8 cellular contexts compared by ENCODE assay signal in the genomic region with DNA sequence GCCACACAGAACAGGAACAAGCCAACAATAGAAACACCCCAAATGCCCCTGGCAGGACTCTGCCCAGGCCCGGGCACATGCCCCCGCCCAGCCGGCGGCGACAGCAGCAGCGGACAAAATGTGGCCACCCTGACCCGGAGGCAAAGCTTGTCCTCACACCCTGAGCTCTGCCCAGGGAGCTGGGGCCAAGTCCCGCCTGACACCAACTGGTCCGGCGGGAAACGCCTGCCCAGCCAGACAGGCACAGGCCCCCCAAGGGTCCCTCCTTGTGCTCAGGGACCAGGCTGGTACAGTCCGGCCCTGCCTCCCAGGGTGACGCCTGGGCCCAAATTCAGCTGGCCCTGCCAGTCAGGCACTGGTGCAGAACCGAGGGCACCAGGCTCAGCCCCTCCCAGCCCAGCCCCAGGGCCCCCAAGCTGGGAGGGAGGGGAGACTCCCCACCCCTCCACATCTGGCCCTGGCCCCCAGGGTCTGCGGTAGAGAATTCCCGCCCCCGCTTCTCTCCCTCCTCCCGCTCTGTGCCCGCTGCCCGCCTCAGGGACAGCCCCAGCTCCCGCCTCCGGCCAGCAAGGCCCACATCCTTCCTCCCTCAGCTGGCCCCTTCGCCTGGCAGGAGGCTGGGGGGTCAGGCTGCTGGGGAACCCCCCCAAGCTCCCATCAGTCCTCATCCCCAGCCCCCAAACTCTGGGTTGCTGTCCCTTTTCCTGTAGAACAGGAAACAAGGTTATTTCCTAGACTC. TPM values are rescaled to one million over a fixed set of nuclear protein-coding genes. Genes with fewer than 3 reads are reported as not detected.
DNase-seq lines count a peak whose midpoint lies in the region; ATAC-seq and TF ChIP-seq lines count a peak whose summit lies in the region.

No MANE protein-coding gene starts in this region.

- 33% methylated on average over 8 of the region's 23 CpGs; no CpG with 5 or more reads in 1 of the 2 donors for WGBS in transverse colon (ENCODE audit: low coverage in 1 of 2), 2 donors

- H3K4me1 ChIP-seq in transverse colon: peaks cover 35 to 69% (median 56%) of the 10 kb centered on the region in 4 donors

- H3K27ac ChIP-seq in transverse colon: peak overlapping the region; percentile 87 to 97 (median 96)

- DNase-seq in ELR (ENCODE audit: low read depth) (peak; percentile 49), NCI-H69 (lab: John Stamatoyannopoulos, UW) (peak; percentile 71), ecto neural progenitor cell (ENCODE audit: low spot score) (peak; percentile 66), memory B cell (ENCODE audit: low spot score in 2 of 2) (no peak), transverse colon (peak; percentile 53), NCI-H1105 treated with DMSO at 0.1 percent for 48 hours (lab: John Stamatoyannopoulos, UW) (no peak)

- H3K27me3 ChIP-seq in transverse colon: no peaks in the 10 kb centered on the region

- peaks cover 39% of the 10 kb centered on the region for H3K4me1 Mint-ChIP-seq in memory B cell

- no peaks in the 10 kb centered on the region for H3K9me3 Mint-ChIP-seq in memory B cell

- peak overlapping the region; percentile 75 to 96 (median 90) for H3K4me3 ChIP-seq in transverse colon

- H3K4me3 Mint-ChIP-seq in memory B cell: peak overlapping the region; percentile 80

- no peak for TF ChIP-seq EP300 in transverse colon (IDR thresholded peaks at IDR 0.05; ENCODE audit: low read depth)

- H3K9me3 ChIP-seq in transverse colon: no peaks in the 10 kb centered on the region

- H3K36me3 Mint-ChIP-seq in memory B cell: peaks cover 2% of the 10 kb centered on the region

- intact Hi-C loops in transverse colon (cut with DNase I; ENCODE audit: low total_unique reads): loop anchor here (2.0 to 10.0 kb wide), 2 partner anchors 43 to 277 kb away; partner anchors contain the start of gene TMEM222

- ATAC-seq in memory B cell (ENCODE audit: low read depth): no peak
- ATAC-seq in HG02759 (IDR thresholded peaks at IDR 0.05; ENCODE audit: unreplicated experiment): no peak
- no peak for ATAC-seq in HG03565 (IDR thresholded peaks at IDR 0.05; ENCODE audit: unreplicated experiment)

- TF ChIP-seq CTCF in transverse colon (IDR thresholded peaks at IDR 0.05): peak in 1 of 5 experiments; percentile 22

- no peak for TF ChIP-seq POLR2A in transverse colon (IDR thresholded peaks at IDR 0.05)

- in situ Hi-C loops in transverse colon (cut with MboI; ENCODE audit: low pct_ligation_motif_present in 1 of 4, low pct_unique_long_range_greater_than_20kb in 1 of 4, low sequenced_read_pairs in 3 of 4): loop anchor here (10.0 kb wide), 4 partner anchors 47 to 207 kb away; partner anchors contain the start of gene GPR3 (in 1 of the 4)

- no peaks in the 10 kb centered on the region for H3K27me3 Mint-ChIP-seq in memory B cell

- peak overlapping the region; percentile 63 for H3K27ac Mint-ChIP-seq in memory B cell

- H3K36me3 ChIP-seq in transverse colon: no peaks in the 10 kb centered on the region

RNA-seq across cellular contexts. Expression of gene AHDC1, which starts 2.0 kb away (rescaled TPM):
- total RNA-seq in transverse colon: 10 to 100 TPM; 11.7 to 34.4 (median 21.3) TPM

RNA-seq across cellular contexts. Expression of gene FGR, which starts 33.0 kb away (rescaled TPM):
- total RNA-seq in transverse colon: 1 to 10 TPM; 2.2 to 8.8 (median 5.8) TPM

Comparison
In these comparisons a context has a peak if more than half of its experiments do, and no peak if none do; other contexts are left out.
1. DNase-seq: peak in ELR (single experiment), NCI-H69 (single experiment), ecto neural progenitor cell (single experiment) and transverse colon (single experiment); none in memory B cell (0 of 2) and NCI-H1105 treated with DMSO at 0.1 percent for 48 hours (single experiment).